12 cellular contexts compared by ENCODE assay signal in genomic region chr20:6492396-6493055, GRCh38.
DNase-seq lines count a peak whose midpoint lies in the region; FAIRE-seq and TF ChIP-seq lines count a peak whose summit lies in the region.
"Had no signal": no experiment of that assay in that cellular context is flagged by ENCODE, and none has a peak within 500 bp of the region (broad histone marks: within the 10 kb centered on the region; RNA-seq: fewer than 3 reads in every experiment).

No MANE protein-coding gene starts in this region.

- H3K4me1 ChIP-seq in H1 (replicated peaks in 1 of 4; ENCODE audit: control insufficient read depth in 3 of 4, insufficient read depth in 4 of 4, low read length in 3 of 4) = peaks cover 0 to 4% (median 0%) of the 10 kb centered on the region in 4 experiments; a peak in 1 of 7 replicates
- H3K4me1 ChIP-seq: spleen had no signal

- no peaks in the 10 kb centered on the region for H3K79me1 ChIP-seq in H1 (ENCODE audit: low read depth, low read length)

- no peak overlapping the region for H2BK120ac ChIP-seq in H1 (replicated peaks; ENCODE audit: low read depth, low read length)

- no peak overlapping the region for H2BK15ac ChIP-seq in H1 (ENCODE audit: low read length)

- H3K4me2 ChIP-seq in H1 (ENCODE audit: insufficient read depth in 1 of 2, low read depth in 2 of 2, low read length in 2 of 2) (no peak overlapping the region), neural cell (ENCODE audit: low read length) (no peak overlapping the region)

- no peak for TF ChIP-seq CTCF in H1 (IDR thresholded peaks at IDR 0.05; ENCODE audit: control extremely low read depth in 1 of 3, insufficient read depth in 1 of 3, low read depth in 1 of 3, low read length in 3 of 3)
- no peak for TF ChIP-seq CTCF in neural cell (IDR thresholded peaks at IDR 0.05; ENCODE audit: poor library complexity, severe bottlenecking)
- TF ChIP-seq CTCF in progenitor cell of endocrine pancreas (IDR thresholded peaks at IDR 0.05; ENCODE audit: unreplicated experiment) = no peak

- no peaks in the 10 kb centered on the region for H3K23me2 ChIP-seq in H1 (ENCODE audit: low read depth, low read length)

- H3K9me3 ChIP-seq in H1 (ENCODE audit: insufficient read depth in 2 of 2, low read depth in 1 of 2, low read length in 1 of 2) (no peaks in the 10 kb centered on the region; a peak in 1 of 4 replicates), neural cell (ENCODE audit: low read length) (no peaks in the 10 kb centered on the region)
- H3K9me3 ChIP-seq: SJSA1, spleen had no signal

- peaks cover 27% of the 10 kb centered on the region for H3K4me1 Mint-ChIP-seq in progenitor cell of endocrine pancreas (ENCODE audit: low read depth)
- H3K4me1 Mint-ChIP-seq in activated CD4-positive, alpha-beta memory T cell treated with anti-CD3 and anti-CD28 coated beads, Interleukin-2, amount 10 ng/mL, durations not matched to agents 7 days and 5 days = no peaks in the 10 kb centered on the region
- H3K4me1 Mint-ChIP-seq: activated T-helper 17 cell treated with anti-CD3 and anti-CD28 coated beads, Interleukin-2, amount 50 U/mL, for 72 hours had no signal

- no peak overlapping the region for H3K4me3 ChIP-seq in H1 (ENCODE audit: extremely low read depth in 1 of 4, insufficient read depth in 2 of 4, low read depth in 3 of 4, low read length in 4 of 4)
- no peak overlapping the region for H3K4me3 ChIP-seq in neural cell (ENCODE audit: low read length)
- H3K4me3 ChIP-seq: SJSA1, spleen had no signal

- H3K4me3 Mint-ChIP-seq in progenitor cell of endocrine pancreas (ENCODE audit: low read depth) = no peak overlapping the region
- no peak overlapping the region for H3K4me3 Mint-ChIP-seq in activated CD4-positive, alpha-beta memory T cell treated with anti-CD3 and anti-CD28 coated beads, Interleukin-2, amount 10 ng/mL, durations not matched to agents 7 days and 5 days
- H3K4me3 Mint-ChIP-seq: activated T-helper 17 cell treated with anti-CD3 and anti-CD28 coated beads, Interleukin-2, amount 50 U/mL, for 72 hours had no signal

- H3F3A ChIP-seq in neural cell (ENCODE audit: insufficient read depth, low read length, poor library complexity, severe bottlenecking) = no peaks in the 10 kb centered on the region

- no peaks in the 10 kb centered on the region for H4K20me1 ChIP-seq in H1 (replicated peaks in 1 of 2; ENCODE audit: control insufficient read depth in 1 of 2, insufficient read depth in 2 of 2, low read length in 2 of 2)
- no peaks in the 10 kb centered on the region for H4K20me1 ChIP-seq in neural cell (ENCODE audit: insufficient read depth)

- H2AFZ ChIP-seq in H1 (ENCODE audit: low read length) = peak overlapping the region; percentile 71; the same call in 1 of the 2 replicates
- no peak overlapping the region for H2AFZ ChIP-seq in neural cell (ENCODE audit: low read depth, low read length)

- no peaks in the 10 kb centered on the region for H3K36me3 ChIP-seq in H1 (ENCODE audit: control insufficient read depth in 2 of 4, insufficient read depth in 4 of 4, low read length in 3 of 4)
- H3K36me3 ChIP-seq in neural cell (ENCODE audit: insufficient read depth, low read length) = no peaks in the 10 kb centered on the region
- H3K36me3 ChIP-seq: SJSA1, spleen had no signal

- no peak overlapping the region for H4K8ac ChIP-seq in H1 (ENCODE audit: extremely low read depth, insufficient read depth, low read length)

- DNase-seq in HCEC 1CT = peak; percentile 10
- peak; percentile 32 for DNase-seq in NCI-H2196 treated with DMSO at 0.1 percent for 48 hours (lab: John Stamatoyannopoulos, UW; ENCODE audit: unreplicated experiment)
- DNase-seq in H1 (ENCODE audit: low read depth in 1 of 2, low spot score in 2 of 2) = no peak
- no peak for DNase-seq in progenitor cell of endocrine pancreas (ENCODE audit: low spot score, unreplicated experiment)
- no peak for DNase-seq in stimulated activated naive CD4-positive, alpha-beta T cell (lab: John Stamatoyannopoulos, UW)
- DNase-seq in NCI-H128 (lab: John Stamatoyannopoulos, UW; ENCODE audit: unreplicated experiment) = no peak
- no peak for DNase-seq in activated CD4-positive, alpha-beta memory T cell treated with anti-CD3 and anti-CD28 coated beads, Interleukin-2, amount 10 ng/mL, durations not matched to agents 7 days and 5 days
- DNase-seq: NCI-H2171, spleen had no signal

- H4K91ac ChIP-seq in H1 (replicated peaks; ENCODE audit: insufficient read length, low read length) = no peak overlapping the region

- H2BK12ac ChIP-seq in H1 (ENCODE audit: low read depth, low read length) = no peak overlapping the region

- TF ChIP-seq EP300 in H1 (IDR thresholded peaks at IDR 0.05; ENCODE audit: borderline replicate concordance in 1 of 2, low read depth in 2 of 2, low read length in 2 of 2) (no peak), neural cell (conservative IDR thresholded peaks at IDR 0.05; ENCODE audit: poor library complexity, severe bottlenecking) (peak; percentile 72)

- H3K18ac ChIP-seq in H1 (ENCODE audit: extremely low read depth, low read length) = no peak overlapping the region

- POLR2A ChIA-PET in H1 (lab: Charles Lee; ENCODE audit: partially characterized antibody) = no interaction called here
- POLR2A ChIA-PET in activated CD4-positive, alpha-beta memory T cell treated with anti-CD3 and anti-CD28 coated beads, Interleukin-2, amount 10 ng/mL, durations not matched to agents 7 days and 5 days (lab: Charles Lee) = no interaction called here

- CTCF ChIA-PET in H1 (lab: Charles Lee; ENCODE audit: partially characterized antibody) = interaction anchor here (0.8 to 1.4 kb wide), 2 partner anchors 8 to 356 kb away, joined by 3 to 4 read pairs; no protein-coding TSS in a partner anchor
- CTCF ChIA-PET in activated CD4-positive, alpha-beta memory T cell treated with anti-CD3 and anti-CD28 coated beads, Interleukin-2, amount 10 ng/mL, durations not matched to agents 7 days and 5 days (lab: Charles Lee) = no interaction called here

- H3K9ac ChIP-seq in H1 (replicated peaks in 1 of 4; ENCODE audit: extremely low read depth in 1 of 4, low read depth in 3 of 4, low read length in 3 of 4) (no peak overlapping the region), neural cell (ENCODE audit: low read length) (no peak overlapping the region)

- no peak overlapping the region for H3K56ac ChIP-seq in H1 (replicated peaks; ENCODE audit: insufficient read length, low read depth, low read length)

- H3K23ac ChIP-seq in H1 (ENCODE audit: insufficient read length) = no peak overlapping the region

- TF ChIP-seq RAD21 in H1 (IDR thresholded peaks at IDR 0.05 in 1 of 2, conservative IDR thresholded peaks at IDR 0.05 in 1 of 2; ENCODE audit: low read depth in 2 of 2, low read length in 2 of 2) (no peak), neural cell (conservative IDR thresholded peaks at IDR 0.05) (no peak)

- no peak overlapping the region for H2AK5ac ChIP-seq in H1 (ENCODE audit: low read depth, low read length)

- peaks cover 3% of the 10 kb centered on the region for H3K9me3 Mint-ChIP-seq in progenitor cell of endocrine pancreas (ENCODE audit: low read depth)
- peaks cover 7% of the 10 kb centered on the region for H3K9me3 Mint-ChIP-seq in activated CD4-positive, alpha-beta memory T cell treated with anti-CD3 and anti-CD28 coated beads, Interleukin-2, amount 10 ng/mL, durations not matched to agents 7 days and 5 days

- no peak overlapping the region for H3K14ac ChIP-seq in H1 (ENCODE audit: insufficient read length)

- no peaks in the 10 kb centered on the region for H3K9me2 ChIP-seq in neural cell (ENCODE audit: insufficient read depth, low read length)

- H2BK20ac ChIP-seq in H1 (ENCODE audit: low read length) = no peak overlapping the region

- no peak overlapping the region for H3K4ac ChIP-seq in H1 (replicated peaks; ENCODE audit: insufficient read length, low read depth, low read length)

- no peaks in the 10 kb centered on the region for H3K27me3 Mint-ChIP-seq in progenitor cell of endocrine pancreas
- H3K27me3 Mint-ChIP-seq in activated CD4-positive, alpha-beta memory T cell treated with anti-CD3 and anti-CD28 coated beads, Interleukin-2, amount 10 ng/mL, durations not matched to agents 7 days and 5 days = no peaks in the 10 kb centered on the region
- H3K27me3 Mint-ChIP-seq: activated T-helper 17 cell treated with anti-CD3 and anti-CD28 coated beads, Interleukin-2, amount 50 U/mL, for 72 hours had no signal

- H3K27ac Mint-ChIP-seq in progenitor cell of endocrine pancreas = no peak overlapping the region
- H3K27ac Mint-ChIP-seq in activated CD4-positive, alpha-beta memory T cell treated with anti-CD3 and anti-CD28 coated beads, Interleukin-2, amount 10 ng/mL, durations not matched to agents 7 days and 5 days = no peak overlapping the region
- H3K27ac Mint-ChIP-seq: activated T-helper 17 cell treated with anti-CD3 and anti-CD28 coated beads, Interleukin-2, amount 50 U/mL, for 72 hours had no signal

- no peak overlapping the region for H2BK5ac ChIP-seq in H1 (ENCODE audit: low read depth, low read length)

- no peak overlapping the region for H4K5ac ChIP-seq in H1 (ENCODE audit: insufficient read length, low read depth, low read length)

- H3K27ac ChIP-seq in H1 (ENCODE audit: low read depth, low read length) = no peak overlapping the region
- H3K27ac ChIP-seq in neural cell (ENCODE audit: low read length) = no peak overlapping the region
- H3K27ac ChIP-seq: SJSA1, spleen had no signal

- peak; percentile 50 for FAIRE-seq in H1 (lab: Jason Lieb, UNC)

- no peak for TF ChIP-seq POLR2A in H1 (IDR thresholded peaks at IDR 0.05; ENCODE audit: control extremely low read depth in 1 of 2, low read depth in 2 of 2, low read length in 2 of 2)

- H3K36me3 Mint-ChIP-seq in progenitor cell of endocrine pancreas (ENCODE audit: insufficient read depth) = no peaks in the 10 kb centered on the region
- H3K36me3 Mint-ChIP-seq in activated CD4-positive, alpha-beta memory T cell treated with anti-CD3 and anti-CD28 coated beads, Interleukin-2, amount 10 ng/mL, durations not matched to agents 7 days and 5 days (ENCODE audit: low read depth) = no peaks in the 10 kb centered on the region

- WGBS in H1 (ENCODE audit: extremely low coverage in 1 of 2, insufficient coverage in 1 of 2, insufficient read length in 1 of 2, insufficient replicate concordance in 2 of 2, low coverage in 1 of 2, low lambda C conversion rate in 2 of 2, missing lambda C conversion rate in 1 of 2), 2 experiments = 88% methylated on average over 6 of the region's 6 CpGs; no CpG with 5 or more reads in 1 of the 2 experiments

- H3K27me3 ChIP-seq in H1 (replicated peaks in 1 of 4; ENCODE audit: control insufficient read depth in 3 of 4, extremely low read depth in 1 of 4, insufficient read depth in 3 of 4, low read length in 3 of 4) (no peaks in the 10 kb centered on the region), neural cell (ENCODE audit: insufficient read depth, low read depth, low read length) (no peaks in the 10 kb centered on the region)
- H3K27me3 ChIP-seq: spleen had no signal

- H3K79me2 ChIP-seq in H1 (ENCODE audit: control insufficient read depth in 1 of 2, insufficient read depth in 2 of 2, low read length in 2 of 2) (no peaks in the 10 kb centered on the region), neural cell (replicated peaks; ENCODE audit: insufficient read depth, low read length) (no peaks in the 10 kb centered on the region)

TF ChIP-seq in neural cell, 6 proteins besides CTCF, POLR2A, EP300 and RAD21:
- TF ChIP-seq EZH2 (IDR thresholded peaks at IDR 0.05; ENCODE audit: borderline replicate concordance, insufficient read depth, low read length, poor library complexity, severe bottlenecking) (no peak), POLR2AphosphoS5 (IDR thresholded peaks at IDR 0.05) (peak; percentile 79)

Comparison
In these comparisons a context has a peak if more than half of its experiments do, and no peak if none do; other contexts are left out.
1. DNase-seq: peak in HCEC 1CT (single experiment) and NCI-H2196 treated with DMSO at 0.1 percent for 48 hours (single experiment); none in H1 (0 of 2), progenitor cell of endocrine pancreas (single experiment), stimulated activated naive CD4-positive, alpha-beta T cell (0 of 6), NCI-H128 (single experiment) and activated CD4-positive, alpha-beta memory T cell treated with anti-CD3 and anti-CD28 coated beads, Interleukin-2, amount 10 ng/mL, durations not matched to agents 7 days and 5 days (single experiment).